ENCODE assay signal across 12 cellular contexts in the genomic region with DNA sequence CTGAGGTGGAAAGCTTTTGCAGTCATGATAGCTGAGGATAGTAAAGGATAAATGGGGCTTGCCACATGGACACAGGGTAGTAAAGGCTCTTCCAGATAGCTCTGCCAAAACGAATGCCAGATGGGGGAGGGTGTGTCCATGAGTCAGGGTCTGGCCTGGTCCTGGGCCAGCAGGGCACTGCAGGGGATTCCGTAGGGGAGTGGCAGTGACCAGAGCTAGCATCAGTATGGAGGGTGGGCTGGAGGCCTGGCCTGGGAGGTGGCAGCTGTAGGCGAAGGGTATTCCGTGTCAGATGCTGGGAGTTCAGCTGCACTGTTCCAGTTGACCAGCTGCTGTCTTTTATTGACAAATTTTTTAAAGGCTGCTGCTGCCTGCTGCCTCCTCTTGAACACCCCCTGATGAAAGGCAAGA. TPM values are rescaled to one million over a fixed set of nuclear protein-coding genes. Genes with fewer than 3 reads are reported as not detected.
DNase-seq lines count a peak whose midpoint lies in the region; ATAC-seq and TF ChIP-seq lines count a peak whose summit lies in the region.
"Had no signal": no experiment of that assay in that cellular context is flagged by ENCODE, and none has a peak within 500 bp of the region (broad histone marks: within the 10 kb centered on the region; RNA-seq: fewer than 3 reads in every experiment).

No MANE protein-coding gene starts in this region.

- H3K36me3 ChIP-seq in right atrium auricular region (peaks cover 35% of the 10 kb centered on the region), suprapubic skin (peaks cover 33% of the 10 kb centered on the region)

- TF ChIP-seq CTCF in HFFc6 (IDR thresholded peaks at IDR 0.05) (no peak), brain (conservative IDR thresholded peaks at IDR 0.05) (no peak), right atrium auricular region (IDR thresholded peaks at IDR 0.05) (no peak), suprapubic skin (IDR thresholded peaks at IDR 0.05) (no peak)

- H3K4me3 Mint-ChIP-seq in HFFc6 (peak overlapping the region; percentile 85), brain (no peak overlapping the region)

- peaks cover 22% of the 10 kb centered on the region for H3K4me1 Mint-ChIP-seq in HFFc6 (ENCODE audit: low read depth)
- H3K4me1 Mint-ChIP-seq in brain, result peaks cover 44% of the 10 kb centered on the region

- H3K4me1 ChIP-seq in right atrium auricular region, result peaks cover 0 to 10% of the 10 kb centered on the region in 2 donors
- peaks cover 7% of the 10 kb centered on the region for H3K4me1 ChIP-seq in suprapubic skin

- WGBS in suprapubic skin, result 51% methylated on average over 4 of the region's 4 CpGs

- H3K9me3 ChIP-seq in right atrium auricular region, result no peaks in the 10 kb centered on the region
- no peaks in the 10 kb centered on the region for H3K9me3 ChIP-seq in suprapubic skin
- H3K9me3 ChIP-seq: tibial nerve had no signal

- H3K27me3 ChIP-seq in right atrium auricular region, result no peaks in the 10 kb centered on the region
- H3K27me3 ChIP-seq in suprapubic skin, result no peaks in the 10 kb centered on the region
- H3K27me3 ChIP-seq: tibial nerve had no signal

- H3K27me3 Mint-ChIP-seq in HFFc6 (ENCODE audit: insufficient read depth) (no peaks in the 10 kb centered on the region; the same call in none of the 2 replicates), brain (no peaks in the 10 kb centered on the region)

- ATAC-seq in HG03135 (IDR thresholded peaks at IDR 0.05; ENCODE audit: unreplicated experiment) (no peak), HG03025 (IDR thresholded peaks at IDR 0.05; ENCODE audit: low FRiP score, unreplicated experiment) (no peak)

- TF ChIP-seq POLR2A in suprapubic skin (IDR thresholded peaks at IDR 0.05), result no peak

- H3K4me3 ChIP-seq in right atrium auricular region, result no peak overlapping the region
- H3K4me3 ChIP-seq in suprapubic skin, result no peak overlapping the region
- H3K4me3 ChIP-seq: tibial nerve had no signal

- H3K9me3 Mint-ChIP-seq in HFFc6 (no peaks in the 10 kb centered on the region), brain (no peaks in the 10 kb centered on the region)

- H3K27ac Mint-ChIP-seq in HFFc6, result peak overlapping the region; percentile 91
- peak overlapping the region in 4 of 5 experiments; percentile 11 to 86 (median 29) for H3K27ac Mint-ChIP-seq in brain

- H3K27ac ChIP-seq in right atrium auricular region, result peak overlapping the region; percentile 9 to 62
- H3K27ac ChIP-seq in suprapubic skin, result peak overlapping the region; percentile 56

- no peak for TF ChIP-seq EP300 in suprapubic skin (IDR thresholded peaks at IDR 0.05)

- H3K36me3 Mint-ChIP-seq in HFFc6 (ENCODE audit: low read depth), result peaks cover 14% of the 10 kb centered on the region; the same call in 1 of the 2 replicates
- H3K36me3 Mint-ChIP-seq in brain, result peaks cover 38% of the 10 kb centered on the region

- peak; percentile 36 for DNase-seq in HFFc6
- no peak for DNase-seq in right atrium auricular region (ENCODE audit: low spot score)
- peak in 1 of 2 donors; percentile 61 for DNase-seq in suprapubic skin (ENCODE audit: low spot score in 2 of 2)
- no peak for DNase-seq in activated gamma-delta T cell (lab: John Stamatoyannopoulos, UW)
- no peak for DNase-seq in globus pallidus (ENCODE audit: low spot score)
- DNase-seq: amygdala; NCI-H524 treated with DMSO at 0.1 percent for 48 hours; stimulated activated CD4-positive, alpha-beta T cell treated with anti-CD3 and anti-CD28 coated beads, Interleukin-2, amount 100 ng/mL, for 24 hours had no signal

RNA-seq across cellular contexts. Expression of gene TSEN2, which starts 23.6 kb away (rescaled TPM):
- total RNA-seq in HFFc6 (2021; fragmentation: NEBNext Ultra II Directional; extraction: Animal tissue kit (Norgen Biotek cat#: 25700)), result 10 to 100 TPM in 4 of 6 experiments, 1 to 10 TPM in 2; 9.3 to 15.5 (median 10.9) TPM
- polyA plus RNA-seq in brain (ENCODE audit: insufficient read depth, low read depth, low replicate concordance), result 7.4 TPM
- total RNA-seq in right atrium auricular region (10 to 100 TPM; 12.8 to 12.9 TPM), suprapubic skin (10 to 100 TPM; 13.6 to 26.1 (median 15.3) TPM)

RNA-seq across cellular contexts. Expression of gene MKRN2OS, which starts 37.4 kb away (rescaled TPM):
- not detected for total RNA-seq in HFFc6 (2021; fragmentation: NEBNext Ultra II Directional; extraction: Animal tissue kit (Norgen Biotek cat#: 25700))
- not detected for polyA plus RNA-seq in brain (ENCODE audit: insufficient read depth, low read depth, low replicate concordance)
- total RNA-seq in right atrium auricular region, result not detected
- 1 to 10 TPM in 3 of 4 donors, under 1 TPM in 1; 0.91 to 2.0 (median 1.6) TPM for total RNA-seq in suprapubic skin
- total RNA-seq: tibial nerve had no signal

RNA-seq across cellular contexts. Expression of gene MKRN2, which starts 49.0 kb away (rescaled TPM):
- total RNA-seq in HFFc6 (2021; fragmentation: NEBNext Ultra II Directional; extraction: Animal tissue kit (Norgen Biotek cat#: 25700)), result 10 to 100 TPM; 31.0 to 35.8 (median 34.8) TPM
- polyA plus RNA-seq in brain (ENCODE audit: insufficient read depth, low read depth, low replicate concordance), result 13.4 TPM
- total RNA-seq in right atrium auricular region, result 10 to 100 TPM; 24.7 to 30.5 TPM
- total RNA-seq in suprapubic skin, result 10 to 100 TPM; 23.4 to 26.6 (median 24.6) TPM
